In the genomic region with DNA sequence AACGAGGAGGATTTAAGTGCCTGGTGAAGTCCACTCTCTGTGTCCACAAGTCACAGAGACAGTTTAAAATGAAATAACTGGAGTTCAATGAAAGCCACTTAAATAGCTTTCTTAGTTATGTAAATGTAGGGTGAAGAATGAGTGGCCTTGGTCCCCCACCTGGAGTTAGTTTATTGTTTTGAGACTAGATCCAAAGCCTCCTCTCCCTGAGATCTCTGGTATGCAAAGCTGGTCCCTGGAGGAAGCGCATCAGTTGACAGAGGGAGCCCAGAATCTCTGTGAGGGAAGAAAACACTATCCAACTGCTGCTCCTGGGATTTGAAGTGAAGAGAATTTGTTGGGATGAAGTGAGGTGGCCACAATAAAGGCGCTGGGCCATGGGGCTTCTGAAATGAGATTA, we compare ENCODE assay signal across 20 cellular contexts. TPM values are rescaled to one million over a fixed set of nuclear protein-coding genes. Genes with fewer than 3 reads are reported as not detected.
DNase-seq lines count a peak whose midpoint lies in the region; ATAC-seq and TF ChIP-seq lines count a peak whose summit lies in the region.
"Had no signal": no experiment of that assay in that cellular context is flagged by ENCODE, and none has a peak within 500 bp of the region (broad histone marks: within the 10 kb centered on the region; RNA-seq: fewer than 3 reads in every experiment).

No MANE protein-coding gene starts in this region.

- H3K27ac ChIP-seq in heart left ventricle (peak overlapping the region in 9 of 12 donors; percentile 3 to 96 (median 76)), H9 (ENCODE audit: insufficient read length, low read depth, low read length) (no peak overlapping the region), iPS-20b (ENCODE audit: low read length) (no peak overlapping the region)
- H3K27ac ChIP-seq: C4-2B had no signal

- 60 to 72% (median 66%) methylated on average over 3 of the region's 3 CpGs for WGBS in heart left ventricle, 4 donors
- no CpG with 5 or more reads among the region's 3 CpGs for WGBS in H9 (ENCODE audit: extremely low coverage, insufficient read length, low lambda C conversion rate)

- TF ChIP-seq CTCF in heart left ventricle (IDR thresholded peaks at IDR 0.05) (no peak), H9 (conservative IDR thresholded peaks at IDR 0.05) (no peak), WTC11 (IDR thresholded peaks at IDR 0.05) (no peak)

- H3K23me2 ChIP-seq in H9 (ENCODE audit: insufficient read length, low read depth, low read length, poor library complexity, severe bottlenecking): no peaks in the 10 kb centered on the region

- H3K9me3 Mint-ChIP-seq in H9 (peaks cover 15 to 22% of the 10 kb centered on the region in 2 experiments), WTC11 (peaks cover 21% of the 10 kb centered on the region)
- H3K9me3 Mint-ChIP-seq: CD8-positive, alpha-beta memory T cell had no signal

- POLR2A ChIA-PET in WTC11 (lab: Charles Lee): no interaction called here

- no peak overlapping the region for H4K91ac ChIP-seq in H9 (ENCODE audit: insufficient read length, low read depth, low read length)

- no peak overlapping the region for H2BK5ac ChIP-seq in H9 (ENCODE audit: insufficient read length, low read length)

- H3K27ac Mint-ChIP-seq in H9: peak overlapping the region; percentile 16 to 94 (median 63); a peak in 6 of 7 replicates
- no peak overlapping the region; the same call in 1 of the 2 replicates for H3K27ac Mint-ChIP-seq in WTC11

- H2BK20ac ChIP-seq in H9 (ENCODE audit: low read depth, low read length, poor library complexity, severe bottlenecking): no peak overlapping the region

- H3K36me3 Mint-ChIP-seq in H9 (ENCODE audit: insufficient read depth in 1 of 3, low read depth in 3 of 3): peaks cover 11 to 26% (median 16%) of the 10 kb centered on the region in 3 experiments
- peaks cover 20% of the 10 kb centered on the region for H3K36me3 Mint-ChIP-seq in WTC11

- H3K79me2 ChIP-seq in H9 (ENCODE audit: insufficient read depth, low read length): no peaks in the 10 kb centered on the region

- H3K14ac ChIP-seq in H9 (ENCODE audit: insufficient read depth, low read length): no peak overlapping the region

- H2BK12ac ChIP-seq in H9 (ENCODE audit: insufficient read length, low read depth, low read length): no peak overlapping the region

- CTCF ChIA-PET in WTC11 (lab: Charles Lee): interaction anchor here (0.9 to 1.9 kb wide), 5 partner anchors 8 to 125 kb away, joined by 3 to 10 read pairs (median 5); no protein-coding TSS in a partner anchor

- peaks cover 0 to 11% (median 0%) of the 10 kb centered on the region in 12 donors for H3K9me3 ChIP-seq in heart left ventricle
- H3K9me3 ChIP-seq in H9 (ENCODE audit: control insufficient read depth, low read depth, low read length): no peaks in the 10 kb centered on the region
- no peaks in the 10 kb centered on the region for H3K9me3 ChIP-seq in iPS-20b (ENCODE audit: insufficient read depth, low read depth, low read length)

- H4K8ac ChIP-seq in H9 (replicated peaks; ENCODE audit: insufficient read length, low read depth, low read length): no peak overlapping the region

- DNase-seq in heart left ventricle (no peak), left ventricle myocardium superior (no peak), H9 (no peak), WTC11 (ENCODE audit: low spot score) (no peak)
- DNase-seq: Calu3; CD8-positive, alpha-beta memory T cell; DMS153; HCEC 1CT; Kasumi-1; NCI-H1417 treated with DMSO at 0.1 percent for 48 hours; NCI-H187 treated with DMSO at 0.1 percent for 48 hours; NCI-H2107; NCI-H446 treated with DMSO at 0.1 percent for 48 hours; NCI-H526 treated with DMSO at 0.1 percent for 48 hours; SHP77 had no signal

- no peak overlapping the region for H3K56ac ChIP-seq in H9 (ENCODE audit: insufficient read length, low read depth, low read length)

- H3K27me3 Mint-ChIP-seq in H9 (ENCODE audit: low read depth) (no peaks in the 10 kb centered on the region), WTC11 (ENCODE audit: low read depth) (peaks cover 3% of the 10 kb centered on the region; the same call in 1 of the 2 replicates)
- H3K27me3 Mint-ChIP-seq: CD8-positive, alpha-beta memory T cell had no signal

- H2BK120ac ChIP-seq in H9 (ENCODE audit: low read depth, low read length, poor library complexity, severe bottlenecking): no peak overlapping the region

- intact Hi-C loops in heart left ventricle (cut with DNase I): loop anchor here in 1 of 10 donors (10.0 kb wide), 1 partner anchor 188 kb away; no protein-coding TSS in a partner anchor
- intact Hi-C loops in left ventricle myocardium superior (cut with micrococcal nuclease): no loop called here

- no peak for TF ChIP-seq POLR2A in heart left ventricle (IDR thresholded peaks at IDR 0.05)

- H3T11ph ChIP-seq in H9 (ENCODE audit: low read length): no peak overlapping the region

- no peak for ATAC-seq in heart left ventricle
- no peak for ATAC-seq in left ventricle myocardium superior
- peak; percentile 71 for ATAC-seq in WTC11
- no peak for ATAC-seq in HG02938 (IDR thresholded peaks at IDR 0.05; ENCODE audit: unreplicated experiment)
- no peak for ATAC-seq in GM21423 (IDR thresholded peaks at IDR 0.05; ENCODE audit: unreplicated experiment)
- ATAC-seq in HG02852 (IDR thresholded peaks at IDR 0.05; ENCODE audit: unreplicated experiment): no peak

- H4K20me1 ChIP-seq in H9 (ENCODE audit: control insufficient read depth, insufficient read depth, insufficient read length): no peaks in the 10 kb centered on the region

- no peak overlapping the region for H2BK15ac ChIP-seq in H9 (ENCODE audit: low read depth, low read length)

- H2AK5ac ChIP-seq in H9 (ENCODE audit: insufficient read length, low read length): no peak overlapping the region

- H3K4me1 Mint-ChIP-seq in H9: peaks cover 39 to 49% of the 10 kb centered on the region in 2 experiments
- H3K4me1 Mint-ChIP-seq in WTC11: peaks cover 27% of the 10 kb centered on the region

- no peak overlapping the region for H3K18ac ChIP-seq in H9 (ENCODE audit: insufficient read length, low read depth, low read length)

- H3K4me3 ChIP-seq in heart left ventricle: no peak overlapping the region
- H3K4me3 ChIP-seq in iPS-20b (ENCODE audit: low read length): peak overlapping the region; percentile 21; the same call in 1 of the 2 replicates

- no peak overlapping the region for H3K4me2 ChIP-seq in H9 (ENCODE audit: insufficient read depth, insufficient read length, low read length)

- no peaks in the 10 kb centered on the region for H3K27me3 ChIP-seq in heart left ventricle
- no peaks in the 10 kb centered on the region for H3K27me3 ChIP-seq in H9 (ENCODE audit: insufficient read depth, low read length)
- H3K27me3 ChIP-seq in iPS-20b (ENCODE audit: insufficient read depth, low read length): no peaks in the 10 kb centered on the region

- H3K36me3 ChIP-seq in heart left ventricle (peaks cover 0 to 10% (median 0%) of the 10 kb centered on the region in 9 donors), iPS-20b (ENCODE audit: insufficient read depth, low read depth, low read length) (no peaks in the 10 kb centered on the region)

- H3K4me1 ChIP-seq in heart left ventricle: peaks cover 0 to 75% (median 26%) of the 10 kb centered on the region in 12 donors
- peaks cover 9% of the 10 kb centered on the region; the same call in 1 of the 2 replicates for H3K4me1 ChIP-seq in H9 (ENCODE audit: insufficient read depth, low read length)
- peaks cover 13% of the 10 kb centered on the region; the same call in 1 of the 2 replicates for H3K4me1 ChIP-seq in iPS-20b (ENCODE audit: insufficient read depth, low read length)

- no peak overlapping the region for H3K4ac ChIP-seq in H9 (ENCODE audit: low read depth, low read length)

- H4K5ac ChIP-seq in H9 (ENCODE audit: insufficient read length, low read depth, low read length): no peak overlapping the region

- H3K4me3 Mint-ChIP-seq in H9: peak overlapping the region in 1 of 2 experiments; percentile 3; a peak in 3 of 5 replicates
- H3K4me3 Mint-ChIP-seq in WTC11: no peak overlapping the region
- H3K4me3 Mint-ChIP-seq: CD8-positive, alpha-beta memory T cell had no signal

- H2AFZ ChIP-seq in H9 (ENCODE audit: low read length): no peak overlapping the region

- H3K9ac ChIP-seq in H9 (ENCODE audit: extremely low read depth, insufficient read length, low read length): no peak overlapping the region
- no peak overlapping the region; the same call in 1 of the 2 replicates for H3K9ac ChIP-seq in iPS-20b (ENCODE audit: low read depth, low read length)

- H3K23ac ChIP-seq in H9 (ENCODE audit: insufficient read length, low read depth, low read length): no peak overlapping the region

- H3K79me1 ChIP-seq in H9 (ENCODE audit: insufficient read depth, low read depth, low read length, poor library complexity, severe bottlenecking): no peaks in the 10 kb centered on the region

TF ChIP-seq in WTC11, 78 proteins besides CTCF, POLR2A, EP300 and RAD21:
- TF ChIP-seq CREM (CRISPR knock-in tag; IDR thresholded peaks at IDR 0.05): no peak
- TF ChIP-seq TEAD1 (CRISPR knock-in tag; IDR thresholded peaks at IDR 0.05): 0 out of 2 replicates have a peak, but pooled peaks have one; percentile 21
- no peak for TF ChIP-seq USF1 (CRISPR knock-in tag; IDR thresholded peaks at IDR 0.05)
TF ChIP-seq in WTC11: peak in this region for 1.

RNA-seq across cellular contexts. Expression of gene EXOG, which starts 40.5 kb away (rescaled TPM):
- total RNA-seq in heart left ventricle (10 to 100 TPM; 18.3 to 35.6 (median 25.0) TPM), left ventricle myocardium superior (27.0 TPM), H9 (2021) (14.1 and 15.0 TPM in 2 replicates), WTC11 (2021) (12.2 to 13.7 TPM (median 12.9 TPM) in 3 replicates)
- 10 to 100 TPM; 19.1 to 35.9 TPM for polyA plus RNA-seq in heart left ventricle

Comparison
In these comparisons a context has a peak if more than half of its experiments do, and no peak if none do; other contexts are left out.
1. H3K27ac ChIP-seq: peak in heart left ventricle (9 of 12); none in H9 (single experiment) and iPS-20b (single experiment).